In the genomic region with DNA sequence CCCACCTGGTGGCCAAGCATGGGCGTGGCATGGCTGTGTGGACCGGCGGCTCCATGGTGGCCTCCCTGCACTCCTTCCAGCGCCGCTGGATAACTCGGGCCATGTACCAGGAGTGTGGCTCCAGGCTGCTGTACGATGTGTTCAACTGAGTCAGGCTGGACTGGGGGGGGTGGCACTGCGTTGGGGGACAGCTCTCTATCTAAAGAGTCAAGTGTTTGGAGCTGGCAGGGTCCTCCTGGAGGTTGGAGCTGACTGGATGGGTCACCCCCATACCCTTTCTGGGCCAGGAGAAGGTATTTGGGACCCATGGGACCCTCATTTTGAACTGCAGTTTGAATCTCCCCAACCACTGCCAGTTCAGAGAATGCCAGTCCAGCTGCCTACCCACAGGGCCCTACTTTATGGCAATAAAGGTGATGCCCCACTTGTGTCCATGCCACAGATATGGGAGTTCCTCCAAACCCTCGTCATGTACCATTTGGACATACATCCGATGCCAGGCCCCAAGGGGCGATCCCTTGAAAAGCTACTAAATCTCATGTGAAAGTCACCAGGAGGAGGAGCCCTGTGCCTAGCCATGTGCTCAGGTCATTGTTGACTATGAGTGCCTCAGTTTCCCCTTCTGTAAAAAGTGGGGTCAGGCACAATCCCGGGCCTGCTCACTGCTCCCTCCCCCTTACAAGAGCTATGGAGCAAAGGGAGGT, we compare ENCODE assay signal across 9 cellular contexts. TPM values are rescaled to one million over a fixed set of nuclear protein-coding genes. Genes with fewer than 3 reads are reported as not detected.
DNase-seq lines count a peak whose midpoint lies in the region; ATAC-seq, FAIRE-seq and TF ChIP-seq lines count a peak whose summit lies in the region.
"Had no signal": no experiment of that assay in that cellular context is flagged by ENCODE, and none has a peak within 500 bp of the region (broad histone marks: within the 10 kb centered on the region; RNA-seq: fewer than 3 reads in every experiment).

No MANE protein-coding gene starts in this region.

- peak; percentile 28 for ATAC-seq in GM19397 (IDR thresholded peaks at IDR 0.05; ENCODE audit: unreplicated experiment)

- no peak for DNase-seq in AG09309 (ENCODE audit: low read depth)
- DNase-seq in NOMO-1 treated with DMSO at 0.1 percent for 48 hours (lab: John Stamatoyannopoulos, UW; ENCODE audit: unreplicated experiment): peak; percentile 61
- DNase-seq in activated naive CD8-positive, alpha-beta T cell treated with anti-CD3 and anti-CD28 coated beads, Interleukin-2, amount 50 U/mL, for 16 hours (ENCODE audit: low read depth, low spot score): peak; percentile 29
- DNase-seq in iPS-NIHi7 (ENCODE audit: extremely low spot score): peak; percentile 91
- peak in 2 of 3 donors; percentile 31 to 61 for DNase-seq in stimulated activated CD4-positive, alpha-beta T cell treated with anti-CD3 and anti-CD28 coated beads, TNF-alpha, amount 100 ng/mL, for 1 hour (ENCODE audit: low read depth in 3 of 3, low spot score in 1 of 3)
- DNase-seq in frontal cortex (ENCODE audit: low spot score in 2 of 2): no peak
- DNase-seq in HT-29 (ENCODE audit: low spot score): no peak

- TF ChIP-seq CTCF in AG09309 (IDR thresholded peaks at IDR 0.05; ENCODE audit: control insufficient read depth, insufficient read depth, low read depth, low read length, missing control alignments): peak; percentile 87

- FAIRE-seq in frontal cortex (lab: Jason Lieb, UNC): no peak
- FAIRE-seq: islet of Langerhans had no signal

- peak overlapping the region; percentile 6 for H3K4me3 ChIP-seq in AG09309 (ENCODE audit: control insufficient read depth, low read depth, low read length)

RNA-seq across cellular contexts. Expression of gene ACTL10, which starts 1.5 kb away (rescaled TPM):
- total RNA-seq in frontal cortex: 0.82 TPM
- total RNA-seq in HT-29 (2014; rRNA removed; shearing (Covaris generic)): 16.5 and 18.5 TPM in 2 replicates

RNA-seq across cellular contexts. Expression of gene NECAB3, which starts 6.0 kb away (rescaled TPM):
- total RNA-seq in frontal cortex: 33.8 TPM
- total RNA-seq in HT-29 (2014; rRNA removed; shearing (Covaris generic)): 63.5 and 65.9 TPM in 2 replicates

RNA-seq across cellular contexts. Expression of gene C20orf144, which starts 6.1 kb away (rescaled TPM):
- total RNA-seq in frontal cortex: 0.41 TPM
- 0.15 TPM in 1 of 2 replicates, not detected in the other for total RNA-seq in HT-29 (2014; rRNA removed; shearing (Covaris generic))

RNA-seq across cellular contexts. Expression of gene E2F1, which starts 17.9 kb away (rescaled TPM):
- 2.4 TPM for total RNA-seq in frontal cortex
- 86.2 and 98.9 TPM in 2 replicates for total RNA-seq in HT-29 (2014; rRNA removed; shearing (Covaris generic))

RNA-seq across cellular contexts. Expression of gene PXMP4, which starts 51.9 kb away (rescaled TPM):
- 10.6 TPM for total RNA-seq in frontal cortex
- 14.5 and 28.1 TPM in 2 replicates for total RNA-seq in HT-29 (2014; rRNA removed; shearing (Covaris generic))

Comparison
In these comparisons a context has a peak if more than half of its experiments do, and no peak if none do; other contexts are left out.
1. DNase-seq: peak in NOMO-1 treated with DMSO at 0.1 percent for 48 hours (single experiment), activated naive CD8-positive, alpha-beta T cell treated with anti-CD3 and anti-CD28 coated beads, Interleukin-2, amount 50 U/mL, for 16 hours (single experiment), iPS-NIHi7 (single experiment) and stimulated activated CD4-positive, alpha-beta T cell treated with anti-CD3 and anti-CD28 coated beads, TNF-alpha, amount 100 ng/mL, for 1 hour (2 of 3); none in AG09309 (single experiment), frontal cortex (0 of 2) and HT-29 (single experiment).